25 cellular contexts compared by ENCODE assay signal in genomic region chr16:761580-761979, GRCh38. TPM values are rescaled to one million over a fixed set of nuclear protein-coding genes. Genes with fewer than 3 reads are reported as not detected.
"Had no signal": no experiment of that assay in that cellular context is flagged by ENCODE, and none has a peak within 500 bp of the region (broad histone marks: within the 10 kb centered on the region; RNA-seq: fewer than 3 reads in every experiment).

No MANE protein-coding gene starts in this region.

- H3K9me3 ChIP-seq: left ventricle myocardium inferior, pancreas, prostate gland, stomach, thyroid gland had no signal

- H3K27ac Mint-ChIP-seq: activated CD4-positive, alpha-beta memory T cell treated with anti-CD3 and anti-CD28 coated beads, Interleukin-2, amount 10 ng/mL, durations not matched to agents 7 days and 5 days; activated CD4-positive, alpha-beta T cell treated with anti-CD3 and anti-CD28 coated beads, Interleukin-2, amount 10 ng/mL, durations not matched to agents 7 days and 5 days; activated naive CD4-positive, alpha-beta T cell treated with anti-CD3 and anti-CD28 coated beads, Interleukin-2, amount 50 U/mL, for 72 hours; activated T-helper 2 cell treated with anti-CD3 and anti-CD28 coated beads, Interferon-gamma antibody, Interleukin-2, Interleukin-4, amounts not matched to agents 10 μg/mL and 5 μg/mL and 100 μg/mL, durations not matched to agents 14 hours and 24 hours and 36 hours; dendritic cell treated with granulocyte-macrophage colony-stimulating factor and Interleukin-4, amounts not matched to agents 40 ng/mL and 50 ng/mL, for 4 days; endodermal cell; naive thymus-derived CD4-positive, alpha-beta T cell; stimulated activated naive B cell treated with anti-CD40 and anti-IgM and Interleukin-4, amounts not matched to agents 10 μg/mL and 1 μg/mL and 100 μg/mL, for 72 hours; T-helper 17 cell had no signal

- DNase-seq: activated CD4-positive, alpha-beta memory T cell treated with anti-CD3 and anti-CD28 coated beads, Interleukin-2, amount 10 ng/mL, durations not matched to agents 7 days and 5 days; activated CD4-positive, alpha-beta T cell treated with anti-CD3 and anti-CD28 coated beads for 1 hour; activated CD4-positive, alpha-beta T cell treated with anti-CD3 and anti-CD28 coated beads, Interleukin-2, amount 10 ng/mL, durations not matched to agents 7 days and 5 days; activated naive CD4-positive, alpha-beta T cell; activated T-cell treated with anti-CD3 and anti-CD28 coated beads, Interleukin-2, amount 50 U/mL, for 4 hours; anterior cingulate cortex; endodermal cell; foreskin fibroblast; left ventricle myocardium inferior; midbrain; nucleus accumbens; stimulated activated CD4-positive, alpha-beta T cell treated with anti-CD3 and anti-CD28 coated beads, Interleukin-15, amount 100 ng/mL, for 24 hours; stimulated activated CD4-positive, alpha-beta T cell treated with anti-CD3 and anti-CD28 coated beads, Interleukin-2, amount 100 ng/mL, for 24 hours; stimulated activated naive B cell treated with anti-CD40 and anti-IgM and Interleukin-4, amounts not matched to agents 10 μg/mL and 1 μg/mL and 100 μg/mL, for 72 hours; stomach; T-helper 17 cell; thyroid gland had no signal

- H3K27me3 ChIP-seq: pancreas, thyroid gland had no signal

- H3K27me3 Mint-ChIP-seq: T-helper 17 cell had no signal

- H3K4me1 ChIP-seq: left ventricle myocardium inferior, pancreas, prostate gland had no signal

- ATAC-seq: activated naive CD4-positive, alpha-beta T cell treated with anti-CD3 and anti-CD28 coated beads, Interleukin-2, amount 50 U/mL, for 72 hours; activated T-cell treated with anti-CD3 and anti-CD28 coated beads, Interleukin-2, amount 50 U/mL, for 4 hours; naive thymus-derived CD4-positive, alpha-beta T cell; stimulated activated naive B cell treated with anti-CD40 and anti-IgM and Interleukin-4, amounts not matched to agents 10 μg/mL and 1 μg/mL and 100 μg/mL, for 72 hours; T-helper 17 cell had no signal

- H3K4me3 Mint-ChIP-seq: activated CD4-positive, alpha-beta memory T cell treated with anti-CD3 and anti-CD28 coated beads, Interleukin-2, amount 10 ng/mL, durations not matched to agents 7 days and 5 days; activated CD4-positive, alpha-beta T cell treated with anti-CD3 and anti-CD28 coated beads, Interleukin-2, amount 10 ng/mL, durations not matched to agents 7 days and 5 days; activated T-cell treated with anti-CD3 and anti-CD28 coated beads, Interleukin-2, amount 50 U/mL, for 4 hours; central memory CD8-positive, alpha-beta T cell; dendritic cell treated with granulocyte-macrophage colony-stimulating factor and Interleukin-4, amounts not matched to agents 40 ng/mL and 50 ng/mL, for 4 days; endodermal cell; naive thymus-derived CD4-positive, alpha-beta T cell; stimulated activated naive B cell treated with anti-CD40 and anti-IgM and Interleukin-4, amounts not matched to agents 10 μg/mL and 1 μg/mL and 100 μg/mL, for 72 hours; T-helper 17 cell; WTC11 had no signal

- H3K36me3 Mint-ChIP-seq: stimulated activated naive B cell treated with anti-CD40 and anti-IgM and Interleukin-4, amounts not matched to agents 10 μg/mL and 1 μg/mL and 100 μg/mL, for 72 hours; WTC11 had no signal

- H3K27ac ChIP-seq: left ventricle myocardium inferior, pancreas, prostate gland, stomach, thyroid gland had no signal

- H3K4me1 Mint-ChIP-seq: activated CD4-positive, alpha-beta memory T cell treated with anti-CD3 and anti-CD28 coated beads, Interleukin-2, amount 10 ng/mL, durations not matched to agents 7 days and 5 days; activated CD4-positive, alpha-beta T cell treated with anti-CD3 and anti-CD28 coated beads, Interleukin-2, amount 10 ng/mL, durations not matched to agents 7 days and 5 days; central memory CD8-positive, alpha-beta T cell; endodermal cell; T-helper 17 cell; WTC11 had no signal

- H3K4me3 ChIP-seq: left ventricle myocardium inferior, pancreas, prostate gland, stomach, thyroid gland had no signal

- H3K9me3 Mint-ChIP-seq: activated CD4-positive, alpha-beta memory T cell treated with anti-CD3 and anti-CD28 coated beads, Interleukin-2, amount 10 ng/mL, durations not matched to agents 7 days and 5 days; activated CD4-positive, alpha-beta T cell treated with anti-CD3 and anti-CD28 coated beads, Interleukin-2, amount 10 ng/mL, durations not matched to agents 7 days and 5 days; activated naive CD4-positive, alpha-beta T cell treated with anti-CD3 and anti-CD28 coated beads, Interleukin-2, amount 50 U/mL, for 72 hours; activated T-cell treated with anti-CD3 and anti-CD28 coated beads, Interleukin-2, amount 50 U/mL, for 4 hours; activated T-helper 2 cell treated with anti-CD3 and anti-CD28 coated beads, Interferon-gamma antibody, Interleukin-2, Interleukin-4, amounts not matched to agents 10 μg/mL and 5 μg/mL and 100 μg/mL, durations not matched to agents 14 hours and 24 hours and 36 hours; central memory CD8-positive, alpha-beta T cell; dendritic cell treated with granulocyte-macrophage colony-stimulating factor and Interleukin-4, amounts not matched to agents 40 ng/mL and 50 ng/mL, for 4 days; stimulated activated naive B cell treated with anti-CD40 and anti-IgM and Interleukin-4, amounts not matched to agents 10 μg/mL and 1 μg/mL and 100 μg/mL, for 72 hours had no signal

- H3K36me3 ChIP-seq: left ventricle myocardium inferior, pancreas, prostate gland, stomach, thyroid gland had no signal

RNA-seq across cellular contexts. Expression of gene MSLN, which starts 1.0 kb away (rescaled TPM):
- total RNA-seq: activated CD4-positive, alpha-beta memory T cell treated with anti-CD3 and anti-CD28 coated beads, Interleukin-2, amount 10 ng/mL, durations not matched to agents 7 days and 5 days; activated CD4-positive, alpha-beta T cell treated with anti-CD3 and anti-CD28 coated beads, Interleukin-2, amount 10 ng/mL, durations not matched to agents 7 days and 5 days; activated naive CD4-positive, alpha-beta T cell treated with anti-CD3 and anti-CD28 coated beads, Interleukin-2, amount 50 U/mL, for 72 hours; activated T-helper 2 cell treated with anti-CD3 and anti-CD28 coated beads, Interferon-gamma antibody, Interleukin-2, Interleukin-4, amounts not matched to agents 10 μg/mL and 5 μg/mL and 100 μg/mL, durations not matched to agents 14 hours and 24 hours and 36 hours; T-helper 17 cell; thyroid gland had no signal
- polyA plus RNA-seq: naive thymus-derived CD4-positive, alpha-beta T cell had no signal
